Comparison of ENCODE assay signal across 8 cellular contexts in the genomic region with DNA sequence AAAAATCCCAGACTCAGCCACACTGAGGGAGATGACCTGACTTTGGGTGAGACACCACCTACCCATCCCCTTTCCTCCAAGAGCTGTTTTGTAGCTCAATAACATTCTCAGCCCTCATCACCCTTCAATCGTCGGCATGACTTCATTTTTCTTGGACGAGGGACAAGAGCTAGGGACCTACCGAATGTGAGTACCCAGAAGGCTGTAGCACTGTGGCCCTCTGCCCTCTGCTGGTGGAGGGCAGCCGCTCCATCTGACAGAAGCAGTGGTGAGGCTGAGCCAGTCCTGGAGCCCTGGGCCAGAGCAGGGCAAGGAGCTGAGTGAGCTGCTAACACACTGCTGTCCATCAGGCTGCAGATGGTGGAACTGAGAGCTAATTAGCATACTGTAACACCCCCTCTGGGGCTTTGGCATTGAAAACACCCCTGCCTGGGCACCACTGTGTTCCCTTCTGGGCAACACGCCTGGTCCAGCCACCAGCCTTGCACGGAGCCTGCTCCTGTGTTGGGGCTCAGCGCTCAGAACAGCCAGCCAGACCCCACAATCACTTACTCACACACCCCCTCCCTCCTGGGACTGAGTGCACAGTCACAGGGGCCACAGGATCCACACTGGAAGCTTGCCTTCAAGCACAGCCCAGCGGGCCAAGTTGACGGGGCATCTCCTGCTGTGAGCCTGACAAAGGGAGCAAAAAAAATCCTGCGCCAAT. TPM values are rescaled to one million over a fixed set of nuclear protein-coding genes. Genes with fewer than 3 reads are reported as not detected.
DNase-seq lines count a peak whose midpoint lies in the region; ATAC-seq and TF ChIP-seq lines count a peak whose summit lies in the region.

No MANE protein-coding gene starts in this region.

- H3K4me3 Mint-ChIP-seq in Calu3 (ENCODE audit: low read depth, unreplicated experiment) (no peak overlapping the region), WTC11 (no peak overlapping the region)

- POLR2A ChIA-PET in WTC11 (lab: Charles Lee) = no interaction called here

- H3K27me3 Mint-ChIP-seq in Calu3 (ENCODE audit: unreplicated experiment) (peaks cover 11% of the 10 kb centered on the region), WTC11 (ENCODE audit: low read depth) (peaks cover 3% of the 10 kb centered on the region; the same call in 1 of the 2 replicates)

- H3K27ac Mint-ChIP-seq in Calu3 (ENCODE audit: unreplicated experiment) (no peak overlapping the region), WTC11 (no peak overlapping the region)

- TF ChIP-seq CTCF in Calu3 (IDR thresholded peaks at IDR 0.05; ENCODE audit: unreplicated experiment) (peak; percentile 36), WTC11 (IDR thresholded peaks at IDR 0.05) (no peak)

- intact Hi-C loops in Calu3 (cut with micrococcal nuclease; ENCODE audit: unreplicated experiment) = loop anchor here (5.0 kb wide), 1 partner anchor 119 kb away; no protein-coding TSS in a partner anchor
- intact Hi-C loops in left ventricle myocardium superior (cut with micrococcal nuclease) = no loop called here

- H3K36me3 Mint-ChIP-seq in Calu3 (ENCODE audit: insufficient read depth, unreplicated experiment) = peaks cover 5% of the 10 kb centered on the region
- H3K36me3 Mint-ChIP-seq in WTC11 = peaks cover 9% of the 10 kb centered on the region

- H3K9me3 Mint-ChIP-seq in Calu3 (ENCODE audit: low read depth, unreplicated experiment) (no peaks in the 10 kb centered on the region), WTC11 (peaks cover 14% of the 10 kb centered on the region)

- BruUV-seq in Calu3 (replicated peaks; lab: Mats Ljungman, UMichigan) = no TSS peak

- DNase-seq in Calu3 (peak; percentile 34), HCEC 1CT (peak; percentile 66), WTC11 (ENCODE audit: low spot score) (peak; percentile 56), left ventricle myocardium superior (no peak), stromal cell of bone marrow (ENCODE audit: low read depth) (peak; percentile 61)

- ATAC-seq in WTC11 (peak; percentile 87), left ventricle myocardium superior (peak; percentile 34), HG03135 (IDR thresholded peaks at IDR 0.05; ENCODE audit: unreplicated experiment) (no peak), HG02678 (IDR thresholded peaks at IDR 0.05; ENCODE audit: unreplicated experiment) (no peak), HG02840 (IDR thresholded peaks at IDR 0.05; ENCODE audit: low FRiP score, unreplicated experiment) (no peak)

- CTCF ChIA-PET in Calu3 (lab: Charles Lee) = interaction anchor here (0.6 to 1.3 kb wide), 3 partner anchors 26 to 120 kb away, joined by 3 to 14 read pairs (median 8); no protein-coding TSS in a partner anchor
- CTCF ChIA-PET in WTC11 (lab: Charles Lee) = interaction anchor here (0.6 to 4.0 kb wide), 34 partner anchors 9 to 273 kb away, joined by 3 to 52 read pairs (median 4); partner anchors contain the start of gene ALPL

- no peaks in the 10 kb centered on the region for H3K4me1 Mint-ChIP-seq in Calu3 (ENCODE audit: low read depth, unreplicated experiment)
- peaks cover 11% of the 10 kb centered on the region for H3K4me1 Mint-ChIP-seq in WTC11

TF ChIP-seq in WTC11, 78 proteins besides CTCF, POLR2A, EP300 and RAD21:
- TF ChIP-seq ATF1 (CRISPR knock-in tag; IDR thresholded peaks at IDR 0.05) = no peak
- TF ChIP-seq ZNF138 (CRISPR knock-in tag; conservative IDR thresholded peaks at IDR 0.05) = no peak
- no peak for TF ChIP-seq ZBTB21 (CRISPR knock-in tag; IDR thresholded peaks at IDR 0.05; ENCODE audit: borderline replicate concordance)
- TF ChIP-seq JAZF1 (CRISPR knock-in tag; IDR thresholded peaks at IDR 0.05) = no peak
- no peak for TF ChIP-seq GTF2I (CRISPR knock-in tag; conservative IDR thresholded peaks at IDR 0.05)
- TF ChIP-seq, protein P1, sequence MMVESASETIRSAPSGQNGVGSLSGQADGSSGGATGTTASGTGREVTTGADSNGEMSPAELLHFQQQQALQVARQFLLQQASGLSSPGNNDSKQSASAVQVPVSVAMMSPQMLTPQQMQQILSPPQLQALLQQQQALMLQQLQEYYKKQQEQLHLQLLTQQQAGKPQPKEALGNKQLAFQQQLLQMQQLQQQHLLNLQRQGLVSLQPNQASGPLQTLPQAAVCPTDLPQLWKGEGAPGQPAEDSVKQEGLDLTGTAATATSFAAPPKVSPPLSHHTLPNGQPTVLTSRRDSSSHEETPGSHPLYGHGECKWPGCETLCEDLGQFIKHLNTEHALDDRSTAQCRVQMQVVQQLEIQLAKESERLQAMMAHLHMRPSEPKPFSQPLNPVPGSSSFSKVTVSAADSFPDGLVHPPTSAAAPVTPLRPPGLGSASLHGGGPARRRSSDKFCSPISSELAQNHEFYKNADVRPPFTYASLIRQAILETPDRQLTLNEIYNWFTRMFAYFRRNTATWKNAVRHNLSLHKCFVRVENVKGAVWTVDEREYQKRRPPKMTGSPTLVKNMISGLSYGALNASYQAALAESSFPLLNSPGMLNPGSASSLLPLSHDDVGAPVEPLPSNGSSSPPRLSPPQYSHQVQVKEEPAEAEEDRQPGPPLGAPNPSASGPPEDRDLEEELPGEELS (CRISPR knock-in tag; IDR thresholded peaks at IDR 0.05) = no peak
- TF ChIP-seq E2F5 (CRISPR knock-in tag; IDR thresholded peaks at IDR 0.05) = no peak
- no peak for TF ChIP-seq GABPB1 (CRISPR knock-in tag; IDR thresholded peaks at IDR 0.05)
- TF ChIP-seq ZNF416 (CRISPR knock-in tag; IDR thresholded peaks at IDR 0.05) = no peak
- TF ChIP-seq USF1 (CRISPR knock-in tag; IDR thresholded peaks at IDR 0.05) = no peak
- TF ChIP-seq IRF1 (CRISPR knock-in tag; IDR thresholded peaks at IDR 0.05) = no peak
- no peak for TF ChIP-seq ZSCAN18 (CRISPR knock-in tag; IDR thresholded peaks at IDR 0.05)
- no peak for TF ChIP-seq TP53 (CRISPR knock-in tag; IDR thresholded peaks at IDR 0.05)
- TF ChIP-seq NFATC4 (CRISPR knock-in tag; IDR thresholded peaks at IDR 0.05) = no peak
- no peak for TF ChIP-seq NR1H2 (CRISPR knock-in tag; IDR thresholded peaks at IDR 0.05)
- TF ChIP-seq ZNF232 (CRISPR knock-in tag; IDR thresholded peaks at IDR 0.05) = no peak
- no peak for TF ChIP-seq GRHL2 (CRISPR knock-in tag; IDR thresholded peaks at IDR 0.05; ENCODE audit: insufficient replicate concordance, severe bottlenecking)
- TF ChIP-seq FOXJ3 (CRISPR knock-in tag; IDR thresholded peaks at IDR 0.05; ENCODE audit: borderline replicate concordance) = no peak
- no peak for TF ChIP-seq PREB (CRISPR knock-in tag; IDR thresholded peaks at IDR 0.05; ENCODE audit: borderline replicate concordance)
- TF ChIP-seq ZNF219 (CRISPR knock-in tag; IDR thresholded peaks at IDR 0.05; ENCODE audit: borderline replicate concordance) = no peak

RNA-seq across cellular contexts. Expression of gene ALPL, which starts 18.3 kb away (rescaled TPM):
- total RNA-seq in Calu3 (2022) = 0.31 and 0.93 TPM in 2 replicates
- total RNA-seq in WTC11 (2021) = 140 to 148 TPM (median 148 TPM) in 3 replicates
- total RNA-seq in left ventricle myocardium superior = 13.1 TPM

RNA-seq across cellular contexts. Expression of gene NBPF3, which starts 51.0 kb away (rescaled TPM):
- total RNA-seq in Calu3 (2022) (6.7 and 6.9 TPM in 2 replicates), WTC11 (2021) (17.2 to 21.4 TPM (median 17.4 TPM) in 3 replicates), left ventricle myocardium superior (4.2 TPM)

Comparison
In these comparisons a context has a peak if more than half of its experiments do, and no peak if none do; other contexts are left out.
1. ATAC-seq: peak in WTC11 (single experiment) and left ventricle myocardium superior (single experiment); none in HG03135 (single experiment), HG02678 (single experiment) and HG02840 (single experiment).